ENCODE assay signal across 23 cellular contexts in genomic region chr13:43725460-43725859, GRCh38.
DNase-seq lines count a peak whose midpoint lies in the region; ATAC-seq and TF ChIP-seq lines count a peak whose summit lies in the region.
"Had no signal": no experiment of that assay in that cellular context is flagged by ENCODE, and none has a peak within 500 bp of the region (broad histone marks: within the 10 kb centered on the region; RNA-seq: fewer than 3 reads in every experiment).

No MANE protein-coding gene starts in this region.

- no peak overlapping the region for H2BK5ac ChIP-seq in neuronal stem cell (ENCODE audit: low read length)

- no peaks in the 10 kb centered on the region for H3K9me3 Mint-ChIP-seq in activated T-cell treated with anti-CD3 and anti-CD28 coated beads, Interleukin-2, amount 50 U/mL, for 72 hours
- H3K9me3 Mint-ChIP-seq: CD8-positive, alpha-beta T cell had no signal

- H2BK15ac ChIP-seq in neuronal stem cell (ENCODE audit: low read length) = no peak overlapping the region

- H3K4me2 ChIP-seq in neuronal stem cell (ENCODE audit: insufficient read depth, low read length, poor library complexity, severe bottlenecking) = no peak overlapping the region
- H3K4me2 ChIP-seq: A549 had no signal

- H3K27ac ChIP-seq in neuronal stem cell (replicated peaks; ENCODE audit: low read length) = no peak overlapping the region
- H3K27ac ChIP-seq: A549, SK-N-MC had no signal

- H2BK120ac ChIP-seq in neuronal stem cell (ENCODE audit: low read depth, low read length) = no peak overlapping the region

- no peaks in the 10 kb centered on the region for H3K27me3 ChIP-seq in MG63
- no peaks in the 10 kb centered on the region for H3K27me3 ChIP-seq in neuronal stem cell (ENCODE audit: control insufficient read depth in 3 of 3, insufficient read depth in 3 of 3, low read depth in 1 of 3, low read length in 3 of 3)

- H3K27ac Mint-ChIP-seq in activated T-cell treated with anti-CD3 and anti-CD28 coated beads, Interleukin-2, amount 50 U/mL, for 72 hours = no peak overlapping the region
- H3K27ac Mint-ChIP-seq: CD8-positive, alpha-beta T cell had no signal

- no peak overlapping the region for H3K4ac ChIP-seq in neuronal stem cell (ENCODE audit: low read length)

- H3K23ac ChIP-seq in neuronal stem cell (ENCODE audit: low read depth, low read length, poor library complexity) = no peak overlapping the region

- peak overlapping the region; percentile 49 for H2AFZ ChIP-seq in neuronal stem cell (ENCODE audit: low read length)

- H4K8ac ChIP-seq in neuronal stem cell (ENCODE audit: low read depth, low read length) = no peak overlapping the region

- H2BK12ac ChIP-seq in neuronal stem cell (ENCODE audit: low read length) = no peak overlapping the region

- no peaks in the 10 kb centered on the region for H3K4me1 Mint-ChIP-seq in activated T-cell treated with anti-CD3 and anti-CD28 coated beads, Interleukin-2, amount 50 U/mL, for 72 hours (ENCODE audit: low read depth)

- H3K4me3 Mint-ChIP-seq in activated T-cell treated with anti-CD3 and anti-CD28 coated beads, Interleukin-2, amount 50 U/mL, for 72 hours = no peak overlapping the region
- H3K4me3 Mint-ChIP-seq: CD8-positive, alpha-beta T cell had no signal

- TF ChIP-seq CTCF in fibroblast of mammary gland (conservative IDR thresholded peaks at IDR 0.05; ENCODE audit: control insufficient read depth, insufficient read depth, low read depth, low read length) = no peak

- no peaks in the 10 kb centered on the region for H3K79me1 ChIP-seq in neuronal stem cell (ENCODE audit: low read depth, low read length)

- H2AK5ac ChIP-seq in neuronal stem cell (ENCODE audit: low read depth, low read length) = no peak overlapping the region

- DNase-seq in HCEC 1CT = peak; percentile 8
- DNase-seq in MG63 = peak; percentile 2
- DNase-seq in fibroblast of mammary gland (ENCODE audit: low read depth) = peak; percentile 9
- no peak for DNase-seq in neuronal stem cell (ENCODE audit: low spot score)
- no peak for DNase-seq in activated T-cell treated with anti-CD3 and anti-CD28 coated beads, Interleukin-2, amount 50 U/mL, for 72 hours
- DNase-seq in NCI-H1105 treated with DMSO at 0.1 percent for 48 hours (lab: John Stamatoyannopoulos, UW) = no peak
- DNase-seq in NCI-H1048 (lab: John Stamatoyannopoulos, UW) = no peak
- DNase-seq: C1 segment of cervical spinal cord; Caco-2; CD8-positive, alpha-beta T cell; DND-41; IMR-90; KG1; NCI-H1105; NCI-H146; NCI-H2029; NCI-H446 treated with DMSO at 0.1 percent for 48 hours; NCI-H526 treated with DMSO at 0.1 percent for 48 hours; SIG-M5 had no signal

- no peak overlapping the region for H4K91ac ChIP-seq in neuronal stem cell (ENCODE audit: low read depth, low read length, poor library complexity)

- H3K9me3 ChIP-seq in MG63 = no peaks in the 10 kb centered on the region
- H3K9me3 ChIP-seq in neuronal stem cell (replicated peaks in 1 of 2; ENCODE audit: control insufficient read depth in 2 of 2, insufficient read depth in 1 of 2, low read depth in 1 of 2, low read length in 2 of 2) = no peaks in the 10 kb centered on the region
- H3K9me3 ChIP-seq: A549, Caco-2, HAP-1 had no signal

- no peak overlapping the region for H3K4me3 ChIP-seq in MG63
- no peak overlapping the region for H3K4me3 ChIP-seq in fibroblast of mammary gland (ENCODE audit: control insufficient read depth, low read depth, low read length)
- H3K4me3 ChIP-seq in neuronal stem cell (ENCODE audit: low read length in 2 of 2) = no peak overlapping the region
- H3K4me3 ChIP-seq: A549, HAP-1, SK-N-MC had no signal

- no peaks in the 10 kb centered on the region for H3K36me3 Mint-ChIP-seq in activated T-cell treated with anti-CD3 and anti-CD28 coated beads, Interleukin-2, amount 50 U/mL, for 72 hours (ENCODE audit: insufficient read depth in 2 of 2)
- H3K36me3 Mint-ChIP-seq: CD8-positive, alpha-beta T cell had no signal

- no CpG with 5 or more reads among the region's 6 CpGs for WGBS in neuronal stem cell (ENCODE audit: extremely low coverage in 2 of 2, insufficient read length in 2 of 2, insufficient replicate concordance in 1 of 2), 2 donors

- H3K36me3 ChIP-seq in MG63 (no peaks in the 10 kb centered on the region), neuronal stem cell (replicated peaks in 1 of 2; ENCODE audit: control insufficient read depth in 2 of 2, insufficient read depth in 2 of 2, low read length in 2 of 2) (no peaks in the 10 kb centered on the region)
- H3K36me3 ChIP-seq: HAP-1 had no signal

- H3K27me3 Mint-ChIP-seq in activated T-cell treated with anti-CD3 and anti-CD28 coated beads, Interleukin-2, amount 50 U/mL, for 72 hours (ENCODE audit: low read depth) = peaks cover 12% of the 10 kb centered on the region

- no peak overlapping the region for H3K9ac ChIP-seq in neuronal stem cell (ENCODE audit: low read depth, low read length, poor library complexity)

- ATAC-seq in activated T-cell treated with anti-CD3 and anti-CD28 coated beads, Interleukin-2, amount 50 U/mL, for 72 hours (replicated peaks in 1 of 2) = no peak
- ATAC-seq: A549; CD8-positive, alpha-beta T cell; Panc1 had no signal

- no peak overlapping the region for H3K18ac ChIP-seq in neuronal stem cell (ENCODE audit: low read length)

- H3K4me1 ChIP-seq in neuronal stem cell (ENCODE audit: control insufficient read depth in 2 of 2, insufficient read depth in 1 of 2, low read depth in 1 of 2, low read length in 2 of 2) = peaks cover 4 to 5% of the 10 kb centered on the region in 2 donors
- H3K4me1 ChIP-seq: A549, Caco-2 had no signal

- H3K14ac ChIP-seq in neuronal stem cell (ENCODE audit: low read length) = no peak overlapping the region

Comparison
In these comparisons a context has a peak if more than half of its experiments do, and no peak if none do; other contexts are left out.
1. DNase-seq: peak in HCEC 1CT (single experiment), MG63 (single experiment) and fibroblast of mammary gland (single experiment); none in neuronal stem cell (single experiment), activated T-cell treated with anti-CD3 and anti-CD28 coated beads, Interleukin-2, amount 50 U/mL, for 72 hours (0 of 2), NCI-H1105 treated with DMSO at 0.1 percent for 48 hours (single experiment) and NCI-H1048 (single experiment).